8 cellular contexts compared by ENCODE assay signal in the genomic region with DNA sequence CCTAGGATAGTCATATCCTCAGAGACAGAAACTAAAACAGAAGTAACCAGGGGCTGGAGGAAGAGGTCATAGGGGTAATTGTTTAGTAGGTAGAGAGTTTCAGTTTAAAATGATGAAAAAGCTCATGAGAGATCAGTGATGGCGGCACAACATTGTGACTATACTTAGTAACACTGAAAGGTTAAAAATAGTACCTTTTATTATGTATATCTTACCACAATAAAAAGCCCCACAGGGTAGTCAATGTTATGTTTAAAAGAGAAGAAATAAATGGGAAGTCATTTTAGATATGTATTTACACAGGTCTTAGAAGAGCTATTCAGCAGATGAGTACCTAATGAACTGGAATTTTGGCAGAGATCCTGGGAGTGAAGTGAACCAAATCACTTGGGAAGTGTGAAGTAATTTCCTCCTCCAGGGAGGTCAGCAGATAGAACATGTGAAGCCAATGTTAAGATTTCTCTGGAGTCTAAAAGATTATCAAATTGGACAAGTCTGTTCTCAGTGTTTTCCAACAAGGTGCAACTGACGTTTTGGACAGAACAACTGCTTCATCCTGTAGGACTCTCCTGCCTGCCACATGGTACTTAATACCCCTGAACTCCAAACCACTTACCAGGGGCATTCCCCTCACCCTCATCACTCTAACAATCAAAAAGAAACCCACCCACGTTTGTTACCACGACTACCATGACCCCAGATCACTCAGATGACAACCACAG. TPM values are rescaled to one million over a fixed set of nuclear protein-coding genes. Genes with fewer than 3 reads are reported as not detected.
DNase-seq lines count a peak whose midpoint lies in the region; ATAC-seq and TF ChIP-seq lines count a peak whose summit lies in the region.

No MANE protein-coding gene starts in this region.

- intact Hi-C loops in dorsolateral prefrontal cortex (cut with DNase I): no loop called here

- no peaks in the 10 kb centered on the region for H3K9me3 ChIP-seq in MM.1S (replicated peaks; ENCODE audit: insufficient read depth, low read length)

- H2AFZ ChIP-seq in MM.1S (ENCODE audit: low read length): no peak overlapping the region

- H3K79me2 ChIP-seq in MM.1S (ENCODE audit: low read length): peaks cover 99% of the 10 kb centered on the region

- H3K27ac ChIP-seq in MM.1S (ENCODE audit: low read length) (no peak overlapping the region; the same call in 1 of the 2 replicates), dorsolateral prefrontal cortex (no peak overlapping the region)

- no peak for TF ChIP-seq CTCF in MM.1S (IDR thresholded peaks at IDR 0.05; ENCODE audit: low read length)
- TF ChIP-seq CTCF in dorsolateral prefrontal cortex (IDR thresholded peaks at IDR 0.05 in 54 of 56, conservative IDR thresholded peaks at IDR 0.05 in 2 of 56; ENCODE audit: low read depth in 1 of 56, partially characterized antibody in 56 of 56): no peak

- peak; percentile 76 for ATAC-seq in GM18502 (IDR thresholded peaks at IDR 0.05; ENCODE audit: poor library complexity, unreplicated experiment)
- peak; percentile 77 for ATAC-seq in GM21723 (IDR thresholded peaks at IDR 0.05; ENCODE audit: unreplicated experiment)

- H3K36me3 ChIP-seq in MM.1S (replicated peaks; ENCODE audit: insufficient read depth, low read length): peaks cover 7% of the 10 kb centered on the region; the same call in 1 of the 2 replicates

- H4K20me1 ChIP-seq in MM.1S (ENCODE audit: insufficient read depth, low read length): peaks cover 7% of the 10 kb centered on the region; the same call in 1 of the 2 replicates

- no peaks in the 10 kb centered on the region for H3K9me2 ChIP-seq in MM.1S (replicated peaks; ENCODE audit: insufficient read depth, low read length)

- no peak overlapping the region for H3K9ac ChIP-seq in MM.1S (ENCODE audit: low read length)

- DNase-seq in MM.1S (peak; percentile 41), astrocyte of the hippocampus (ENCODE audit: low read depth, low spot score) (peak; percentile 79), occipital lobe (lab: John Stamatoyannopoulos, UW) (no peak), dorsolateral prefrontal cortex (no peak)
- DNase-seq in stimulated activated CD4-positive, alpha-beta T cell treated with anti-CD3 and anti-CD28 coated beads, Interleukin-4, amount 100 ng/mL, for 24 hours: peak; percentile 74
- DNase-seq in NK-92 treated with Interleukin-12 subunit alpha and Interleukin-12 subunit beta, amount 100 ng/mL, for 24 hours (lab: John Stamatoyannopoulos, UW): no peak

- H3K4me3 ChIP-seq in MM.1S (ENCODE audit: low read length) (no peak overlapping the region), dorsolateral prefrontal cortex (no peak overlapping the region)

- no peaks in the 10 kb centered on the region for H3K27me3 ChIP-seq in MM.1S (replicated peaks; ENCODE audit: insufficient read depth, low read length)
- H3K27me3 ChIP-seq in dorsolateral prefrontal cortex: peaks cover 0 to 30% (median 1%) of the 10 kb centered on the region in 45 donors

- 0 out of 2 replicates have a peak, but pooled peaks cover 6% of the 10 kb centered on the region for H3K4me1 ChIP-seq in MM.1S (ENCODE audit: low read length)

- H3K4me2 ChIP-seq in MM.1S (ENCODE audit: low read depth, low read length): no peak overlapping the region

- 0 out of 2 replicates have a peak, but pooled peaks cover under 1% of the 10 kb centered on the region for H3F3A ChIP-seq in MM.1S (ENCODE audit: insufficient read depth, low read length)

RNA-seq across cellular contexts. Expression of a gene that starts 6.4 kb away (rescaled TPM):
- 26.7 TPM for total RNA-seq in occipital lobe
- total RNA-seq in dorsolateral prefrontal cortex: 10 to 100 TPM in 69 of 120 experiments, 1 to 10 TPM in 51; 4.7 to 28.4 (median 10.8) TPM

Comparison
In these comparisons a context has a peak if more than half of its experiments do, and no peak if none do; other contexts are left out.
1. DNase-seq: peak in MM.1S (single experiment), astrocyte of the hippocampus (single experiment) and stimulated activated CD4-positive, alpha-beta T cell treated with anti-CD3 and anti-CD28 coated beads, Interleukin-4, amount 100 ng/mL, for 24 hours (single experiment); none in NK-92 treated with Interleukin-12 subunit alpha and Interleukin-12 subunit beta, amount 100 ng/mL, for 24 hours (single experiment), occipital lobe (single experiment) and dorsolateral prefrontal cortex (0 of 10).